Comparison of ENCODE assay signal across 8 cellular contexts in the genomic region with DNA sequence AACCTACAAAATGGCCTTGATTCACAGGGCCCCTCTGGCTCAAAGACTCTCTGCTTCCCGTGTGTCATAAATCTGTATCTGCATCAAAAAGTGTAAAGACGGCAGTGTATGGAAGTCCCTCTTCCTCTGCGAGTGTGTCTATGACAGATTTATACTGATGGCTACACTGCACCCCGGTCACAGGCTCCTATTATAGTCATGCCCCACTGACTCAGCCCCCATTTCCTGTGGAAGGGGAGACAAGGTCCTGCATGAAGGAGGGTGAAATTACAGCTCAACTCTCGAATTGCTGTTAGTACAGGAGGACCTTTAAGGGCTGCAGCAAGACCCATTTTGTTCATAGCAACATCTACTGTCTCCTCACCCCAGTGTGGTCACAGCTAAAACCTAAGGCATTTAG.
A peak's percentile ranks its signal among the peaks of the same experiment; 100 is the strongest.
DNase-seq lines count a peak whose midpoint lies in the region; ATAC-seq, FAIRE-seq and TF ChIP-seq lines count a peak whose summit lies in the region.
"Had no signal": no experiment of that assay in that cellular context is flagged by ENCODE, and none has a peak within 500 bp of the region (broad histone marks: within the 10 kb centered on the region; RNA-seq: fewer than 3 reads in every experiment).

No MANE protein-coding gene starts in this region.

- no peak for TF ChIP-seq POLR2A in H54 (IDR thresholded peaks at IDR 0.05; ENCODE audit: low read depth, low read length)

- peak overlapping the region; percentile 71 for H3K4me2 ChIP-seq in skeletal muscle satellite cell (ENCODE audit: low read length)

- no peak for ATAC-seq in HG02678 (IDR thresholded peaks at IDR 0.05; ENCODE audit: unreplicated experiment)

- H3K36me3 ChIP-seq in skeletal muscle satellite cell (ENCODE audit: insufficient read depth, low read length) = peaks cover 11% of the 10 kb centered on the region

- H3K27me3 ChIP-seq in skeletal muscle satellite cell (ENCODE audit: control insufficient read depth, insufficient read depth, low read length) = no peaks in the 10 kb centered on the region

- DNase-seq in H54 (ENCODE audit: insufficient read length, low spot score) (peak; percentile 33), RKO (ENCODE audit: low spot score) (peak; percentile 96), fibroblast of peridontal ligament (ENCODE audit: extremely low read depth) (peak; percentile 53), NCI-H748 (lab: John Stamatoyannopoulos, UW; ENCODE audit: unreplicated experiment) (no peak)
- no peak for DNase-seq in stimulated activated CD4-positive, alpha-beta T cell treated with anti-CD3 and anti-CD28 coated beads, Interleukin-2, amount 100 ng/mL, for 48 hours
- DNase-seq: activated T-cell treated with anti-CD3 and anti-CD28 coated beads, Interleukin-2, amount 50 U/mL, for 1 hour had no signal

- peak overlapping the region; percentile 40 for H3K4me3 ChIP-seq in skeletal muscle satellite cell (ENCODE audit: low read length)

- H3K9me3 ChIP-seq in skeletal muscle satellite cell (replicated peaks; ENCODE audit: low read length) = no peaks in the 10 kb centered on the region

- H3K9ac ChIP-seq in skeletal muscle satellite cell (ENCODE audit: low read depth, low read length) = peak overlapping the region; percentile 90

- peaks cover 85% of the 10 kb centered on the region for H3K4me1 ChIP-seq in skeletal muscle satellite cell (ENCODE audit: control insufficient read depth, insufficient read depth, low read length)

- peak; percentile 89 for FAIRE-seq in H54 (lab: Jason Lieb, UNC)

Comparison
In these comparisons a context has a peak if more than half of its experiments do, and no peak if none do; other contexts are left out.
1. DNase-seq: peak in H54 (single experiment), RKO (single experiment) and fibroblast of peridontal ligament (single experiment); none in NCI-H748 (single experiment) and stimulated activated CD4-positive, alpha-beta T cell treated with anti-CD3 and anti-CD28 coated beads, Interleukin-2, amount 100 ng/mL, for 48 hours (0 of 2).